ENCODE assay signal across 23 cellular contexts in the genomic region with DNA sequence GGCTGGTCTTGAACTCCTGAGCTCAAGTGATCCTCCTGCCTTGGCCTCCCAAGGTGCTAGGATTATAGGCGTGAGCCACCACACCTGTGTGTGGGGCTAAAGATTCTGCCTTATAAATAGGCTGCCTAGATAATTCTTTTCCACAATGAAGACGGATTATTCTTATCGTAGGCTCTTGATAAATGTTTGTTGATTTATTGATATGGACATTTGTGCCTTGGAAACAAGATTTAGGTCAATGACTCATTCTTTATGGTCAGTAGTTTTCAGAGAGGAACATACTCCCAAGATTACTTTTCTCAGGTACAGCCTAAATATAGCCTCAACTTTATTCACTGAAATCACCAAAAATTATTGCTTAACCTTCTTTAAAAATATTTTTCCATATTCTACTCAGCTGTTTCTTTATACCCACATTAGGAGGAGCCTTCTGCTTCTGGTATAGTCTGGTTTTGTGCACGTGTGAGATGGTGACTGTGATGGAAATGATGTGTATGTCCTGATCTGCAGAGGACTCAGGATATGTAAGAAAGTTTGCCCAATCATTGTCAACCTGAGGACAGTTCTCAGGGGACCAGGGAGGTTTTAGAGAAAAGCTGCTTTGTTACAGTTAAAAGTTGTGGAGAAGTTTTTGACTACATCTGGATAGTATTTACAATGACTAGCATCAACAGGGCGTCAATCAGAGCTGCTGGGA.
DNase-seq lines count a peak whose midpoint lies in the region; ATAC-seq, FAIRE-seq and TF ChIP-seq lines count a peak whose summit lies in the region.
"Had no signal": no experiment of that assay in that cellular context is flagged by ENCODE, and none has a peak within 500 bp of the region (broad histone marks: within the 10 kb centered on the region; RNA-seq: fewer than 3 reads in every experiment).

No MANE protein-coding gene starts in this region.

- no peaks in the 10 kb centered on the region for H3K79me2 ChIP-seq in PC-3 (ENCODE audit: low read length)
- no peaks in the 10 kb centered on the region for H3K79me2 ChIP-seq in astrocyte (ENCODE audit: insufficient read depth, low read length)
- H3K79me2 ChIP-seq in OCI-LY7 (ENCODE audit: insufficient read depth, low read depth, low read length): no peaks in the 10 kb centered on the region

- ATAC-seq in PC-3 (no peak), sciatic nerve (no peak)

- BruUV-seq in PC-3 (replicated peaks; lab: Mats Ljungman, UMichigan): no TSS peak
- no TSS peak for BruUV-seq in OCI-LY7 (replicated peaks; lab: Mats Ljungman, UMichigan)

- no peak overlapping the region for H3K27ac Mint-ChIP-seq in astrocyte (ENCODE audit: unreplicated experiment)
- H3K27ac Mint-ChIP-seq: CD8-positive, alpha-beta memory T cell had no signal

- H3K9me2 ChIP-seq in PC-3 (replicated peaks; ENCODE audit: low read length) (no peaks in the 10 kb centered on the region), OCI-LY7 (ENCODE audit: insufficient read depth, low read length) (no peaks in the 10 kb centered on the region)

- POLR2A ChIA-PET in PC-3 (lab: Charles Lee; ENCODE audit: unreplicated experiment): no interaction called here
- POLR2A ChIA-PET in OCI-LY7 (lab: Charles Lee): interaction anchor here (0.6 to 2.4 kb wide), 5 partner anchors 7 to 1206 kb away, joined by 3 to 7 read pairs (median 4); no protein-coding TSS in a partner anchor

- H3K27me3 ChIP-seq in PC-3 (ENCODE audit: low read length): no peaks in the 10 kb centered on the region
- no peaks in the 10 kb centered on the region for H3K27me3 ChIP-seq in astrocyte (ENCODE audit: insufficient read depth, low read length)
- no peaks in the 10 kb centered on the region for H3K27me3 ChIP-seq in ovary
- H3K27me3 ChIP-seq: BE2C had no signal

- CTCF ChIA-PET in PC-3 (lab: Charles Lee): no interaction called here
- CTCF ChIA-PET in OCI-LY7 (lab: Charles Lee; ENCODE audit: unreplicated experiment): no interaction called here

- no peak for FAIRE-seq in astrocyte (lab: Jason Lieb, UNC)
- FAIRE-seq: D721Med, GM12892, GM18507, H1 had no signal

- H3K9ac ChIP-seq in PC-3 (ENCODE audit: low read length) (no peak overlapping the region; the same call in 1 of the 2 replicates), astrocyte (ENCODE audit: low read length) (no peak overlapping the region)

- no peak for TF ChIP-seq POLR2A in ovary (IDR thresholded peaks at IDR 0.05)

- H3F3A ChIP-seq in PC-3 (ENCODE audit: low read length, unreplicated experiment): no peaks in the 10 kb centered on the region

- H3K4me1 ChIP-seq in PC-3 (ENCODE audit: insufficient read depth, low read length) (peaks cover 22% of the 10 kb centered on the region), astrocyte (ENCODE audit: insufficient read depth, low read length) (no peaks in the 10 kb centered on the region), ovary (ENCODE audit: insufficient read depth) (no peaks in the 10 kb centered on the region), OCI-LY7 (ENCODE audit: insufficient read depth, low read length, poor library complexity, severe bottlenecking) (no peaks in the 10 kb centered on the region)

- H3K27ac ChIP-seq in PC-3 (ENCODE audit: low read length) (peak overlapping the region; percentile 74), astrocyte (ENCODE audit: low read depth, low read length) (no peak overlapping the region), ovary (no peak overlapping the region), OCI-LY7 (ENCODE audit: low read depth, low read length, poor library complexity, severe bottlenecking) (no peak overlapping the region)
- H3K27ac ChIP-seq: RWPE1 had no signal

- peak; percentile 40 for DNase-seq in PC-3
- DNase-seq in astrocyte (ENCODE audit: low read depth): peak; percentile 72
- peak; percentile 78 for DNase-seq in fibroblast of mammary gland (ENCODE audit: low read depth)
- DNase-seq in renal cortical epithelial cell (ENCODE audit: low read depth): peak; percentile 7
- DNase-seq in sciatic nerve (ENCODE audit: low spot score): no peak
- no peak for DNase-seq in ovary
- DNase-seq in OCI-LY7 (ENCODE audit: low spot score): no peak
- no peak for DNase-seq in SW 1271 (lab: John Stamatoyannopoulos, UW)
- DNase-seq: BE2C; CD8-positive, alpha-beta memory T cell; DMS79; Kasumi-1; NCI-H1105; NCI-H2107; NCI-H510A; NCI-H774; OCI-M1; SIG-M5 had no signal

- no peaks in the 10 kb centered on the region for H3K27me3 Mint-ChIP-seq in astrocyte (ENCODE audit: low read depth, unreplicated experiment)

- peaks cover 14% of the 10 kb centered on the region for H3K4me1 Mint-ChIP-seq in astrocyte (ENCODE audit: low read depth, unreplicated experiment)
- H3K4me1 Mint-ChIP-seq: CD8-positive, alpha-beta memory T cell had no signal

- H3K4me3 Mint-ChIP-seq in astrocyte (ENCODE audit: unreplicated experiment): no peak overlapping the region
- H3K4me3 Mint-ChIP-seq: CD8-positive, alpha-beta memory T cell had no signal

- TF ChIP-seq CTCF in PC-3 (conservative IDR thresholded peaks at IDR 0.05; ENCODE audit: low read depth, low read length) (no peak), astrocyte (IDR thresholded peaks at IDR 0.05; ENCODE audit: insufficient read depth, low read depth, low read length) (no peak), fibroblast of mammary gland (conservative IDR thresholded peaks at IDR 0.05; ENCODE audit: control insufficient read depth, insufficient read depth, low read depth, low read length) (no peak), ovary (IDR thresholded peaks at IDR 0.05) (no peak), OCI-LY7 (conservative IDR thresholded peaks at IDR 0.05; ENCODE audit: low read length) (no peak)

- no peaks in the 10 kb centered on the region for H4K20me1 ChIP-seq in PC-3 (ENCODE audit: low read length)
- H4K20me1 ChIP-seq in astrocyte (ENCODE audit: insufficient read depth, low read length): no peaks in the 10 kb centered on the region
- no peaks in the 10 kb centered on the region for H4K20me1 ChIP-seq in OCI-LY7 (ENCODE audit: insufficient read depth, low read length)

- no peaks in the 10 kb centered on the region for H3K36me3 Mint-ChIP-seq in astrocyte (ENCODE audit: low read depth, unreplicated experiment)
- H3K36me3 Mint-ChIP-seq: CD8-positive, alpha-beta memory T cell had no signal

- H3K36me3 ChIP-seq in PC-3 (ENCODE audit: low read depth, low read length) (no peaks in the 10 kb centered on the region), astrocyte (ENCODE audit: insufficient read depth, low read length) (no peaks in the 10 kb centered on the region), ovary (no peaks in the 10 kb centered on the region), OCI-LY7 (ENCODE audit: insufficient read depth, low read length) (no peaks in the 10 kb centered on the region)
- H3K36me3 ChIP-seq: BE2C had no signal

- H3K9me3 Mint-ChIP-seq in astrocyte (ENCODE audit: unreplicated experiment): no peaks in the 10 kb centered on the region
- H3K9me3 Mint-ChIP-seq: CD8-positive, alpha-beta memory T cell had no signal

- H2AFZ ChIP-seq in PC-3 (ENCODE audit: low read length): no peak overlapping the region
- no peak overlapping the region for H2AFZ ChIP-seq in astrocyte (ENCODE audit: low read depth, low read length)
- no peak overlapping the region for H2AFZ ChIP-seq in OCI-LY7 (ENCODE audit: low read length)

- TF ChIP-seq EP300 in ovary (IDR thresholded peaks at IDR 0.05): no peak

- 89 to 93% (median 91%) methylated on average over 5 of the region's 5 CpGs for WGBS in ovary, 3 donors

- peak overlapping the region; percentile 15 for H3K4me2 ChIP-seq in PC-3 (ENCODE audit: low read length)
- H3K4me2 ChIP-seq in astrocyte (ENCODE audit: low read length): no peak overlapping the region
- no peak overlapping the region for H3K4me2 ChIP-seq in OCI-LY7 (ENCODE audit: low read length)

- no peaks in the 10 kb centered on the region for H3K9me3 ChIP-seq in PC-3 (ENCODE audit: low read length)
- H3K9me3 ChIP-seq in astrocyte (ENCODE audit: insufficient read depth, low read depth, low read length): no peaks in the 10 kb centered on the region
- H3K9me3 ChIP-seq in ovary: no peaks in the 10 kb centered on the region
- H3K9me3 ChIP-seq in OCI-LY7 (ENCODE audit: low read length): no peaks in the 10 kb centered on the region
- H3K9me3 ChIP-seq: BE2C had no signal

- intact Hi-C loops in PC-3 (cut with micrococcal nuclease): no loop called here
- intact Hi-C loops in sciatic nerve (cut with DNase I): no loop called here
- intact Hi-C loops in ovary (cut with DNase I): no loop called here
- intact Hi-C loops in OCI-LY7 (cut with micrococcal nuclease; ENCODE audit: unreplicated experiment): loop anchor here (10.0 kb wide), 1 partner anchor 147 kb away; no protein-coding TSS in a partner anchor

- H3K4me3 ChIP-seq in PC-3 (ENCODE audit: low read length): no peak overlapping the region
- H3K4me3 ChIP-seq in astrocyte (ENCODE audit: insufficient read depth, low read depth, low read length): no peak overlapping the region
- no peak overlapping the region for H3K4me3 ChIP-seq in fibroblast of mammary gland (ENCODE audit: control insufficient read depth, low read depth, low read length)
- no peak overlapping the region for H3K4me3 ChIP-seq in ovary
- no peak overlapping the region for H3K4me3 ChIP-seq in OCI-LY7 (ENCODE audit: low read depth, low read length, poor library complexity, severe bottlenecking)

Comparison
In these comparisons a context has a peak if more than half of its experiments do, and no peak if none do; other contexts are left out.
1. DNase-seq: peak in PC-3 (single experiment), astrocyte (single experiment), fibroblast of mammary gland (single experiment) and renal cortical epithelial cell (single experiment); none in sciatic nerve (single experiment), ovary (0 of 5), OCI-LY7 (single experiment) and SW 1271 (0 of 2).